In the genomic region with DNA sequence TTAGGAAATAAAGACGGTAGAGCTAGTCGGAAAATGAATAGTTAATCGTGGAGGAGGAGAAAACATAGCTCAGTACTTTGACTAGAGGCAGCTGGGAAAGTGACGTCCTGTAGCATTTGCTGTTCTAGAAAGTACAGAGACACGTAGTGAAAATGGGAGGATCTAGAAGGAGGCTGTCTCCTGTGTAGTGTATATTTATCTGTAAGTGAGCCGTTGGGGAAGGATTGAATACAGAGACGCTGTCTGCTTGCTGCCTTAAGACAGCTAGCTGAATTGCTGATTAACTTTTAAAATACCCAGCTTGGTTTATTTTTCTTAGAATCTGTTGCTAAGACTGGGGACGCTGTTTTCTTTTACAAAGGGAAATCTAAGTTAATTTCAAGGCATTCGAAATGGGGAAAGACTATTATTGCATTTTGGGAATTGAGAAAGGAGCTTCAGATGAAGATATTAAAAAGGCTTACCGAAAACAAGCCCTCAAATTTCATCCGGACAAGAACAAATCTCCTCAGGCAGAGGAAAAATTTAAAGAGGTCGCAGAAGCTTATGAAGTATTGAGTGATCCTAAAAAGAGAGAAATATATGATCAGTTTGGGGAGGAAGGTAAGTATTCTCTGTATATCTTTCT, we compare ENCODE assay signal across 1 cellular context.
TF ChIP-seq lines count a peak whose summit lies in the region.

Gene DNAJB4 (plus strand): TSS at position 221 of the 628 bp plus-strand sequence. CDS start 172 bp downstream, at position 393.

TF ChIP-seq in HepG2, 621 proteins besides CTCF, POLR2A, EP300 and RAD21 (continued from another document and continues in another):
- TF ChIP-seq ZNF430 (CRISPR knock-in tag; IDR thresholded peaks at IDR 0.05) (no peak), KDM1A (CRISPR knock-in tag; IDR thresholded peaks at IDR 0.05) (no peak), ZNF367 (CRISPR knock-in tag; IDR thresholded peaks at IDR 0.05; ENCODE audit: borderline replicate concordance) (no peak), MTF2 (CRISPR knock-in tag; IDR thresholded peaks at IDR 0.05; ENCODE audit: borderline replicate concordance) (no peak), ZFP1 (CRISPR knock-in tag; IDR thresholded peaks at IDR 0.05) (no peak), POGZ (CRISPR knock-in tag; IDR thresholded peaks at IDR 0.05) (peak; percentile 35; the same call in 1 of the 2 replicates), MEF2D (CRISPR knock-in tag; IDR thresholded peaks at IDR 0.05) (no peak), ZNF431 (CRISPR knock-in tag; IDR thresholded peaks at IDR 0.05; ENCODE audit: borderline replicate concordance, low read depth) (no peak), ZNF550 (CRISPR knock-in tag; IDR thresholded peaks at IDR 0.05; ENCODE audit: borderline replicate concordance) (no peak), HDAC2 (CRISPR knock-in tag; IDR thresholded peaks at IDR 0.05) (peak; percentile 37; the same call in 1 of the 2 replicates), CREB1 (IDR thresholded peaks at IDR 0.05) (peak; percentile 75), CREB1 (CRISPR knock-in tag; IDR thresholded peaks at IDR 0.05) (peak; percentile 94), TFAP4 (IDR thresholded peaks at IDR 0.05; ENCODE audit: borderline replicate concordance, low read depth) (peak; percentile 63; the same call in 1 of the 2 replicates), NAIF1 (CRISPR knock-in tag; IDR thresholded peaks at IDR 0.05; ENCODE audit: borderline replicate concordance) (0 out of 2 replicates have a peak, but pooled peaks have one; percentile 33), MAFK (conservative IDR thresholded peaks at IDR 0.05 in 1 of 2, IDR thresholded peaks at IDR 0.05 in 1 of 2; ENCODE audit: low read length in 2 of 2) (no peak), MYPOP (CRISPR knock-in tag; IDR thresholded peaks at IDR 0.05) (no peak), HMGXB3 (CRISPR knock-in tag; IDR thresholded peaks at IDR 0.05; ENCODE audit: borderline replicate concordance) (peak; percentile 97), NFKB2 (CRISPR knock-in tag; IDR thresholded peaks at IDR 0.05; ENCODE audit: borderline replicate concordance) (no peak), ZNF562 (CRISPR knock-in tag; IDR thresholded peaks at IDR 0.05; ENCODE audit: borderline replicate concordance) (no peak), JARID2 (CRISPR knock-in tag; IDR thresholded peaks at IDR 0.05; ENCODE audit: insufficient replicate concordance) (no peak), ZNF670 (CRISPR knock-in tag; IDR thresholded peaks at IDR 0.05; ENCODE audit: borderline replicate concordance) (no peak), TCF7L2 (IDR thresholded peaks at IDR 0.05; ENCODE audit: low read depth, low read length) (no peak), ZKSCAN5 (CRISPR knock-in tag; IDR thresholded peaks at IDR 0.05) (no peak), PHF8 (CRISPR knock-in tag; IDR thresholded peaks at IDR 0.05) (no peak), CSRNP1 (CRISPR knock-in tag; IDR thresholded peaks at IDR 0.05) (no peak), ZNF337 (CRISPR knock-in tag; IDR thresholded peaks at IDR 0.05; ENCODE audit: borderline replicate concordance, low read depth) (no peak), PHF5A (CRISPR knock-in tag; IDR thresholded peaks at IDR 0.05; ENCODE audit: low read depth, unreplicated experiment) (no peak), HNRNPL (IDR thresholded peaks at IDR 0.05; ENCODE audit: low read depth, low read length) (no peak)
- TF ChIP-seq, protein P1, sequence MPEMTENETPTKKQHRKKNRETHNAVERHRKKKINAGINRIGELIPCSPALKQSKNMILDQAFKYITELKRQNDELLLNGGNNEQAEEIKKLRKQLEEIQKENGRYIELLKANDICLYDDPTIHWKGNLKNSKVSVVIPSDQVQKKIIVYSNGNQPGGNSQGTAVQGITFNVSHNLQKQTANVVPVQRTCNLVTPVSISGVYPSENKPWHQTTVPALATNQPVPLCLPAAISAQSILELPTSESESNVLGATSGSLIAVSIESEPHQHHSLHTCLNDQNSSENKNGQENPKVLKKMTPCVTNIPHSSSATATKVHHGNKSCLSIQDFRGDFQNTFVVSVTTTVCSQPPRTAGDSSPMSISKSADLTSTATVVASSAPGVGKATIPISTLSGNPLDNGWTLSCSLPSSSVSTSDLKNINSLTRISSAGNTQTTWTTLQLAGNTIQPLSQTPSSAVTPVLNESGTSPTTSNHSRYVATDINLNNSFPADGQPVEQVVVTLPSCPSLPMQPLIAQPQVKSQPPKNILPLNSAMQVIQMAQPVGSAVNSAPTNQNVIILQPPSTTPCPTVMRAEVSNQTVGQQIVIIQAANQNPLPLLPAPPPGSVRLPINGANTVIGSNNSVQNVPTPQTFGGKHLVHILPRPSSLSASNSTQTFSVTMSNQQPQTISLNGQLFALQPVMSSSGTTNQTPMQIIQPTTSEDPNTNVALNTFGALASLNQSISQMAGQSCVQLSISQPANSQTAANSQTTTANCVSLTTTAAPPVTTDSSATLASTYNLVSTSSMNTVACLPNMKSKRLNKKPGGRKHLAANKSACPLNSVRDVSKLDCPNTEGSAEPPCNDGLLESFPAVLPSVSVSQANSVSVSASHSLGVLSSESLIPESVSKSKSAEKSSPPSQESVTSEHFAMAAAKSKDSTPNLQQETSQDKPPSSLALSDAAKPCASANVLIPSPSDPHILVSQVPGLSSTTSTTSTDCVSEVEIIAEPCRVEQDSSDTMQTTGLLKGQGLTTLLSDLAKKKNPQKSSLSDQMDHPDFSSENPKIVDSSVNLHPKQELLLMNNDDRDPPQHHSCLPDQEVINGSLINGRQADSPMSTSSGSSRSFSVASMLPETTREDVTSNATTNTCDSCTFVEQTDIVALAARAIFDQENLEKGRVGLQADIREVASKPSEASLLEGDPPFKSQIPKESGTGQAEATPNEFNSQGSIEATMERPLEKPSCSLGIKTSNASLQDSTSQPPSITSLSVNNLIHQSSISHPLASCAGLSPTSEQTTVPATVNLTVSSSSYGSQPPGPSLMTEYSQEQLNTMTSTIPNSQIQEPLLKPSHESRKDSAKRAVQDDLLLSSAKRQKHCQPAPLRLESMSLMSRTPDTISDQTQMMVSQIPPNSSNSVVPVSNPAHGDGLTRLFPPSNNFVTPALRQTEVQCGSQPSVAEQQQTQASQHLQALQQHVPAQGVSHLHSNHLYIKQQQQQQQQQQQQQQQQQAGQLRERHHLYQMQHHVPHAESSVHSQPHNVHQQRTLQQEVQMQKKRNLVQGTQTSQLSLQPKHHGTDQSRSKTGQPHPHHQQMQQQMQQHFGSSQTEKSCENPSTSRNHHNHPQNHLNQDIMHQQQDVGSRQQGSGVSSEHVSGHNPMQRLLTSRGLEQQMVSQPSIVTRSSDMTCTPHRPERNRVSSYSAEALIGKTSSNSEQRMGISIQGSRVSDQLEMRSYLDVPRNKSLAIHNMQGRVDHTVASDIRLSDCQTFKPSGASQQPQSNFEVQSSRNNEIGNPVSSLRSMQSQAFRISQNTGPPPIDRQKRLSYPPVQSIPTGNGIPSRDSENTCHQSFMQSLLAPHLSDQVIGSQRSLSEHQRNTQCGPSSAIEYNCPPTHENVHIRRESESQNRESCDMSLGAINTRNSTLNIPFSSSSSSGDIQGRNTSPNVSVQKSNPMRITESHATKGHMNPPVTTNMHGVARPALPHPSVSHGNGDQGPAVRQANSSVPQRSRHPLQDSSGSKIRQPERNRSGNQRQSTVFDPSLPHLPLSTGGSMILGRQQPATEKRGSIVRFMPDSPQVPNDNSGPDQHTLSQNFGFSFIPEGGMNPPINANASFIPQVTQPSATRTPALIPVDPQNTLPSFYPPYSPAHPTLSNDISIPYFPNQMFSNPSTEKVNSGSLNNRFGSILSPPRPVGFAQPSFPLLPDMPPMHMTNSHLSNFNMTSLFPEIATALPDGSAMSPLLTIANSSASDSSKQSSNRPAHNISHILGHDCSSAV (CRISPR knock-in tag; IDR thresholded peaks at IDR 0.05; ENCODE audit: borderline replicate concordance), result no peak
- TF ChIP-seq, protein P2, sequence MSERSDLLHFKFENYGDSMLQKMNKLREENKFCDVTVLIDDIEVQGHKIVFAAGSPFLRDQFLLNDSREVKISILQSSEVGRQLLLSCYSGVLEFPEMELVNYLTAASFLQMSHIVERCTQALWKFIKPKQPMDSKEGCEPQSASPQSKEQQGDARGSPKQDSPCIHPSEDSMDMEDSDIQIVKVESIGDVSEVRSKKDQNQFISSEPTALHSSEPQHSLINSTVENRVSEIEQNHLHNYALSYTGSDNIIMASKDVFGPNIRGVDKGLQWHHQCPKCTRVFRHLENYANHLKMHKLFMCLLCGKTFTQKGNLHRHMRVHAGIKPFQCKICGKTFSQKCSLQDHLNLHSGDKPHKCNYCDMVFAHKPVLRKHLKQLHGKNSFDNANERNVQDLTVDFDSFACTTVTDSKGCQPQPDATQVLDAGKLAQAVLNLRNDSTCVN (CRISPR knock-in tag; IDR thresholded peaks at IDR 0.05; ENCODE audit: borderline replicate concordance), result peak; percentile 98
- TF ChIP-seq, protein P3, sequence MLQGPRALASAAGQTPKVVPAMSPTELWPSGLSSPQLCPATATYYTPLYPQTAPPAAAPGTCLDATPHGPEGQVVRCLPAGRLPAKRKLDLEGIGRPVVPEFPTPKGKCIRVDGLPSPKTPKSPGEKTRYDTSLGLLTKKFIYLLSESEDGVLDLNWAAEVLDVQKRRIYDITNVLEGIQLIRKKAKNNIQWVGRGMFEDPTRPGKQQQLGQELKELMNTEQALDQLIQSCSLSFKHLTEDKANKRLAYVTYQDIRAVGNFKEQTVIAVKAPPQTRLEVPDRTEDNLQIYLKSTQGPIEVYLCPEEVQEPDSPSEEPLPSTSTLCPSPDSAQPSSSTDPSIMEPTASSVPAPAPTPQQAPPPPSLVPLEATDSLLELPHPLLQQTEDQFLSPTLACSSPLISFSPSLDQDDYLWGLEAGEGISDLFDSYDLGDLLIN (CRISPR knock-in tag; IDR thresholded peaks at IDR 0.05; ENCODE audit: borderline replicate concordance), result no peak
- TF ChIP-seq, protein P4, sequence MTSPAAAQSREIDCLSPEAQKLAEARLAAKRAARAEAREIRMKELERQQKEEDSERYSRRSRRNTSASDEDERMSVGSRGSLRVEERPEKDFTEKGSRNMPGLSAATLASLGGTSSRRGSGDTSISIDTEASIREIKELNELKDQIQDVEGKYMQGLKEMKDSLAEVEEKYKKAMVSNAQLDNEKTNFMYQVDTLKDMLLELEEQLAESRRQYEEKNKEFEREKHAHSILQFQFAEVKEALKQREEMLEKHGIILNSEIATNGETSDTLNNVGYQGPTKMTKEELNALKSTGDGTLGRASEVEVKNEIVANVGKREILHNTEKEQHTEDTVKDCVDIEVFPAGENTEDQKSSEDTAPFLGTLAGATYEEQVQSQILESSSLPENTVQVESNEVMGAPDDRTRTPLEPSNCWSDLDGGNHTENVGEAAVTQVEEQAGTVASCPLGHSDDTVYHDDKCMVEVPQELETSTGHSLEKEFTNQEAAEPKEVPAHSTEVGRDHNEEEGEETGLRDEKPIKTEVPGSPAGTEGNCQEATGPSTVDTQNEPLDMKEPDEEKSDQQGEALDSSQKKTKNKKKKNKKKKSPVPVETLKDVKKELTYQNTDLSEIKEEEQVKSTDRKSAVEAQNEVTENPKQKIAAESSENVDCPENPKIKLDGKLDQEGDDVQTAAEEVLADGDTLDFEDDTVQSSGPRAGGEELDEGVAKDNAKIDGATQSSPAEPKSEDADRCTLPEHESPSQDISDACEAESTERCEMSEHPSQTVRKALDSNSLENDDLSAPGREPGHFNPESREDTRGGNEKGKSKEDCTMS (CRISPR knock-in tag; conservative IDR thresholded peaks at IDR 0.05), result no peak
